In genomic region chr17:18361837-18362380, GRCh38 we compare ENCODE assay signal across 8 cellular contexts. TPM values are rescaled to one million over a fixed set of nuclear protein-coding genes. Genes with fewer than 3 reads are reported as not detected.
A peak's percentile ranks its signal among the peaks of the same experiment; 100 is the strongest.
DNase-seq lines count a peak whose midpoint lies in the region; ATAC-seq and TF ChIP-seq lines count a peak whose summit lies in the region.

No MANE protein-coding gene starts in this region.

- no peaks in the 10 kb centered on the region; the same call in 1 of the 2 replicates for H4K20me1 ChIP-seq in DND-41 (ENCODE audit: insufficient read depth, low read length)
- no peaks in the 10 kb centered on the region; the same call in 1 of the 2 replicates for H4K20me1 ChIP-seq in PC-3 (ENCODE audit: low read length)

- no peaks in the 10 kb centered on the region for H3K9me2 ChIP-seq in PC-3 (replicated peaks; ENCODE audit: low read length)

- peak overlapping the region; percentile 99 for H3K4me2 ChIP-seq in DND-41 (ENCODE audit: insufficient read depth, low read length)
- H3K4me2 ChIP-seq in PC-3 (ENCODE audit: low read length), result peak overlapping the region; percentile 83

- peaks cover 7% of the 10 kb centered on the region for H3K4me1 Mint-ChIP-seq in endothelial cell (ENCODE audit: unreplicated experiment)

- no peaks in the 10 kb centered on the region for H3K27me3 Mint-ChIP-seq in endothelial cell (ENCODE audit: unreplicated experiment)

- H3K4me3 ChIP-seq in DND-41 (ENCODE audit: low read depth in 1 of 2, low read length in 2 of 2) (peak overlapping the region in 1 of 2 experiments; percentile 77; a peak in 3 of 4 replicates), PC-3 (ENCODE audit: low read length) (peak overlapping the region; percentile 84), prostate gland (no peak overlapping the region), ascending aorta (peak overlapping the region in 1 of 2 donors; percentile 86)

- H3K9me3 Mint-ChIP-seq in endothelial cell (ENCODE audit: unreplicated experiment), result no peaks in the 10 kb centered on the region

- H3K27ac Mint-ChIP-seq in endothelial cell (ENCODE audit: unreplicated experiment), result no peak overlapping the region

- ATAC-seq in DND-41 (ENCODE audit: insufficient read depth, low read depth) (no peak), PC-3 (no peak), HG02885 (IDR thresholded peaks at IDR 0.05; ENCODE audit: poor library complexity, unreplicated experiment) (no peak), HG03095 (IDR thresholded peaks at IDR 0.05; ENCODE audit: unreplicated experiment) (no peak)

- no TSS peak for BruUV-seq in PC-3 (replicated peaks; lab: Mats Ljungman, UMichigan)

- H3K36me3 Mint-ChIP-seq in endothelial cell (ENCODE audit: low read depth, unreplicated experiment), result no peaks in the 10 kb centered on the region

- peaks cover 26% of the 10 kb centered on the region for H3K36me3 ChIP-seq in DND-41 (ENCODE audit: insufficient read depth, low read length)
- no peaks in the 10 kb centered on the region for H3K36me3 ChIP-seq in PC-3 (ENCODE audit: low read depth, low read length)
- H3K36me3 ChIP-seq in prostate gland, result no peaks in the 10 kb centered on the region
- no peaks in the 10 kb centered on the region for H3K36me3 ChIP-seq in ascending aorta

- H3F3A ChIP-seq in PC-3 (ENCODE audit: low read length, unreplicated experiment), result no peaks in the 10 kb centered on the region

- H3K79me2 ChIP-seq in DND-41 (ENCODE audit: insufficient read depth, low read length) (peaks cover 40% of the 10 kb centered on the region), PC-3 (ENCODE audit: low read length) (peaks cover 38% of the 10 kb centered on the region)

- DNase-seq in DND-41 (no peak), PC-3 (no peak), endothelial cell (ENCODE audit: low spot score) (no peak), prostate gland (ENCODE audit: low spot score) (no peak), ascending aorta (ENCODE audit: low spot score in 2 of 2) (no peak)
- DNase-seq in central memory CD4-positive, alpha-beta T cell, result no peak

- no peak for TF ChIP-seq POLR2A in prostate gland (IDR thresholded peaks at IDR 0.05)

- H3K27me3 ChIP-seq in DND-41 (ENCODE audit: insufficient read depth, low read length, poor library complexity), result no peaks in the 10 kb centered on the region
- H3K27me3 ChIP-seq in PC-3 (ENCODE audit: low read length), result no peaks in the 10 kb centered on the region
- no peaks in the 10 kb centered on the region for H3K27me3 ChIP-seq in prostate gland (replicated peaks; ENCODE audit: insufficient read depth)
- H3K27me3 ChIP-seq in ascending aorta, result no peaks in the 10 kb centered on the region

- H3K27ac ChIP-seq in DND-41 (ENCODE audit: low read length), result peak overlapping the region; percentile 35; the same call in 1 of the 2 replicates
- H3K27ac ChIP-seq in PC-3 (ENCODE audit: low read length), result no peak overlapping the region
- H3K27ac ChIP-seq in prostate gland, result peak overlapping the region; percentile 75 to 77
- peak overlapping the region in 1 of 2 donors; percentile 66 for H3K27ac ChIP-seq in ascending aorta

- WGBS in prostate gland, result 44% methylated on average over 3 of the region's 3 CpGs

- TF ChIP-seq CTCF in DND-41 (IDR thresholded peaks at IDR 0.05; ENCODE audit: borderline replicate concordance, extremely low read depth, low read length, poor library complexity, severe bottlenecking), result no peak
- TF ChIP-seq CTCF in PC-3 (conservative IDR thresholded peaks at IDR 0.05; ENCODE audit: low read depth, low read length), result no peak
- no peak for TF ChIP-seq CTCF in endothelial cell (IDR thresholded peaks at IDR 0.05; ENCODE audit: unreplicated experiment)
- no peak for TF ChIP-seq CTCF in prostate gland (IDR thresholded peaks at IDR 0.05)
- TF ChIP-seq CTCF in ascending aorta (IDR thresholded peaks at IDR 0.05), result no peak

- intact Hi-C loops in PC-3 (cut with micrococcal nuclease) (no loop called here), prostate gland (cut with DNase I) (no loop called here), ascending aorta (cut with DNase I) (loop anchor here (2.0 to 10.0 kb wide), 4 partner anchors 45 to 390 kb away; partner anchors contain the start of genes ALKBH5, DRC3, MIEF2 and SMCR8)

- H3K9me3 ChIP-seq in DND-41 (ENCODE audit: insufficient read depth, low read length, severe bottlenecking) (no peaks in the 10 kb centered on the region), PC-3 (ENCODE audit: low read length) (no peaks in the 10 kb centered on the region), prostate gland (no peaks in the 10 kb centered on the region), ascending aorta (no peaks in the 10 kb centered on the region)

- H3K4me1 ChIP-seq in DND-41 (ENCODE audit: insufficient read depth, low read length) (peaks cover 22% of the 10 kb centered on the region), PC-3 (ENCODE audit: insufficient read depth, low read length) (peaks cover 12% of the 10 kb centered on the region), prostate gland (replicated peaks) (no peaks in the 10 kb centered on the region), ascending aorta (peaks cover 0 to 6% of the 10 kb centered on the region in 2 donors)

- H3K9ac ChIP-seq in DND-41 (ENCODE audit: low read depth, low read length), result peak overlapping the region; percentile 75
- H3K9ac ChIP-seq in PC-3 (ENCODE audit: low read length), result peak overlapping the region; percentile 69; the same call in 1 of the 2 replicates

- H3K4me3 Mint-ChIP-seq in endothelial cell (ENCODE audit: unreplicated experiment), result peak overlapping the region; percentile 93

- POLR2A ChIA-PET in PC-3 (lab: Charles Lee; ENCODE audit: unreplicated experiment), result no interaction called here

- H2AFZ ChIP-seq in DND-41 (ENCODE audit: low read depth, low read length), result no peak overlapping the region
- peak overlapping the region; percentile 80; the same call in 1 of the 2 replicates for H2AFZ ChIP-seq in PC-3 (ENCODE audit: low read length)

- CTCF ChIA-PET in PC-3 (lab: Charles Lee), result no interaction called here

RNA-seq across cellular contexts. Expression of gene SHMT1, which starts 1.4 kb away (rescaled TPM):
- total RNA-seq in PC-3 (2014; rRNA removed), result 60.6 and 61.5 TPM in 2 replicates
- 18.9 TPM for total RNA-seq in endothelial cell (ENCODE audit: unreplicated experiment)
- 10 to 100 TPM; 31.6 to 43.0 TPM for total RNA-seq in prostate gland
- 16.7 TPM for total RNA-seq in ascending aorta

RNA-seq across cellular contexts. Expression of gene EVPLL, which starts 15.7 kb away (rescaled TPM):
- total RNA-seq in PC-3 (2014; rRNA removed), result 1.1 and 1.3 TPM in 2 replicates
- not detected for total RNA-seq in endothelial cell (ENCODE audit: unreplicated experiment)
- 1 to 10 TPM; 1.6 to 1.7 TPM for total RNA-seq in prostate gland
- not detected for total RNA-seq in ascending aorta

RNA-seq across cellular contexts. Expression of gene SMCR8, which starts 46.8 kb away (rescaled TPM):
- total RNA-seq in PC-3 (2014; rRNA removed) (20.4 and 22.7 TPM in 2 replicates), endothelial cell (ENCODE audit: unreplicated experiment) (21.3 TPM), prostate gland (10 to 100 TPM; 19.0 to 25.3 TPM), ascending aorta (10.3 TPM)

RNA-seq across cellular contexts. Expression of gene TOP3A, which starts 47.1 kb away (rescaled TPM):
- total RNA-seq in PC-3 (2014; rRNA removed), result 44.7 and 46.8 TPM in 2 replicates
- total RNA-seq in endothelial cell (ENCODE audit: unreplicated experiment), result 39.2 TPM
- 10 to 100 TPM; 18.4 to 37.1 TPM for total RNA-seq in prostate gland
- total RNA-seq in ascending aorta, result 52.8 TPM
